ENCODE assay signal across 32 cellular contexts in the genomic region with DNA sequence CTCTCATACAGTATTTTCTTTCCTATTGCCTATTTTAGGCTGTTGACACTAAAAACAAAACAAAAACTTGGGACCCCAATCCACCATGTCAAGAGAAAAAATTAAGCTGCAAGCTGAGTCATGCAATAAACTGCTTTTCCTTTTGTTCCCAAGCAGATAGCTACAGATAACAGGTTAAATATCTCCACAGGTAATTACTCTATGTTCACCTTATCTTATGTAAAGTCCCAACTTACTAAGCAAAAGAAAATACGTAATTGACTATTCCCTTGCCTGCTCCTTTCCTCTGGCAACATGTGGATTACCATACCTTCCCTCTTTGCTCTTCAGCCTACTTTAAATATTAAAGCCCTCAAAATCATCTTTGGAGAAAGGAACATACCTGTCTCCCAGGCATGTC.
"Had no signal": no experiment of that assay in that cellular context is flagged by ENCODE, and none has a peak within 500 bp of the region (broad histone marks: within the 10 kb centered on the region; RNA-seq: fewer than 3 reads in every experiment).

No MANE protein-coding gene starts in this region.

- H3K4me1 ChIP-seq: ascending aorta, breast epithelium, colonic mucosa had no signal

- DNase-seq: activated B cell treated with CpG ODN at 0.5 μM for 24 hours; activated CD4-positive, alpha-beta memory T cell treated with anti-CD3 and anti-CD28 coated beads for 36 hours; activated CD4-positive, alpha-beta T cell treated with anti-CD3 and anti-CD28 coated beads for 48 hours; activated CD4-positive, alpha-beta T cell treated with anti-CD3 and anti-CD28 coated beads, Interleukin-2, amount 50 U/mL, for 1 hour; activated CD8-positive, alpha-beta memory T cell treated with anti-CD3 and anti-CD28 coated beads, Interleukin-2, amount 10 ng/mL, durations not matched to agents 7 days and 5 days; activated CD8-positive, alpha-beta memory T cell treated with anti-CD3 and anti-CD28 coated beads, Interleukin-2, amount 50 U/mL, for 4 hours; activated CD8-positive, alpha-beta T cell treated with anti-CD3 and anti-CD28 coated beads, Interleukin-2, amount 10 ng/mL, durations not matched to agents 7 days and 5 days; activated gamma-delta T cell; activated naive CD4-positive, alpha-beta T cell; activated naive CD4-positive, alpha-beta T cell treated with anti-CD3 and anti-CD28 coated beads, Interleukin-2, amount 10 ng/mL, durations not matched to agents 7 days and 5 days; activated naive CD8-positive, alpha-beta T cell treated with anti-CD3 and anti-CD28 coated beads, Interleukin-2, amount 10 ng/mL, durations not matched to agents 7 days and 5 days; activated T-cell treated with anti-CD3 and anti-CD28 coated beads, Interleukin-2, amount 50 U/mL, for 1 hour; activated T-cell treated with anti-CD3 and anti-CD28 coated beads, Interleukin-2, amount 50 U/mL, for 72 hours; central memory CD4-positive, alpha-beta T cell; cerebellar nuclear complex; colonic mucosa; effector CD8-positive, alpha-beta T cell; foreskin fibroblast; SW 1271; T-cell; T1000; WERI-Rb-1 had no signal

- H3K27me3 Mint-ChIP-seq: activated B cell treated with CpG ODN at 0.5 μM for 24 hours; activated CD4-positive, alpha-beta memory T cell treated with anti-CD3 and anti-CD28 coated beads for 36 hours; activated CD8-positive, alpha-beta memory T cell treated with anti-CD3 and anti-CD28 coated beads, Interleukin-2, amount 10 ng/mL, durations not matched to agents 7 days and 5 days; activated naive CD4-positive, alpha-beta T cell treated with anti-CD3 and anti-CD28 coated beads, Interleukin-2, amount 10 ng/mL, durations not matched to agents 7 days and 5 days; activated naive CD8-positive, alpha-beta T cell treated with anti-CD3 and anti-CD28 coated beads, Interleukin-2, amount 10 ng/mL, durations not matched to agents 7 days and 5 days; brain; T-cell had no signal

- H3K36me3 ChIP-seq: colonic mucosa had no signal

- H3K9me3 ChIP-seq: ascending aorta, breast epithelium, colonic mucosa had no signal

- H3K36me3 Mint-ChIP-seq: activated CD4-positive, alpha-beta memory T cell treated with anti-CD3 and anti-CD28 coated beads for 36 hours; activated naive CD4-positive, alpha-beta T cell treated with anti-CD3 and anti-CD28 coated beads, Interleukin-2, amount 10 ng/mL, durations not matched to agents 7 days and 5 days; activated naive CD4-positive, alpha-beta T cell treated with anti-CD3 and anti-CD28 coated beads, Interleukin-2, amount 50 U/mL, for 72 hours had no signal

- FAIRE-seq: frontal cortex had no signal

- H3K27me3 ChIP-seq: ascending aorta, breast epithelium, cardiac muscle cell, colonic mucosa had no signal

- ATAC-seq: activated CD4-positive, CD25-positive, alpha-beta regulatory T cell treated with anti-CD3 and anti-CD28 coated beads, Interleukin-2, amount 50 U/mL, for 24 hours; activated CD8-positive, alpha-beta memory T cell treated with anti-CD3 and anti-CD28 coated beads, Interleukin-2, amount 10 ng/mL, durations not matched to agents 7 days and 5 days; activated CD8-positive, alpha-beta T cell treated with anti-CD3 and anti-CD28 coated beads, Interleukin-2, amount 10 ng/mL, durations not matched to agents 7 days and 5 days; activated naive CD4-positive, alpha-beta T cell treated with anti-CD3 and anti-CD28 coated beads, Interleukin-2, amount 50 U/mL, for 72 hours; activated T-cell treated with anti-CD3 and anti-CD28 coated beads, Interleukin-2, amount 50 U/mL, for 72 hours; esophagus mucosa; T-cell had no signal

- H3K4me3 ChIP-seq: ascending aorta, breast epithelium, cardiac muscle cell, colonic mucosa had no signal

- H3K27ac ChIP-seq: ascending aorta, breast epithelium, cardiac muscle cell, colonic mucosa, WERI-Rb-1 had no signal

- H3K4me1 Mint-ChIP-seq: activated B cell treated with CpG ODN at 0.5 μM for 24 hours; activated CD8-positive, alpha-beta memory T cell treated with anti-CD3 and anti-CD28 coated beads, Interleukin-2, amount 10 ng/mL, durations not matched to agents 7 days and 5 days; activated naive CD4-positive, alpha-beta T cell treated with anti-CD3 and anti-CD28 coated beads, Interleukin-2, amount 10 ng/mL, durations not matched to agents 7 days and 5 days; activated naive CD8-positive, alpha-beta T cell treated with anti-CD3 and anti-CD28 coated beads, Interleukin-2, amount 10 ng/mL, durations not matched to agents 7 days and 5 days; brain; T-cell had no signal

- H3K4me3 Mint-ChIP-seq: activated B cell treated with CpG ODN at 0.5 μM for 24 hours; activated CD4-positive, alpha-beta memory T cell treated with anti-CD3 and anti-CD28 coated beads for 36 hours; activated CD8-positive, alpha-beta memory T cell treated with anti-CD3 and anti-CD28 coated beads, Interleukin-2, amount 10 ng/mL, durations not matched to agents 7 days and 5 days; activated CD8-positive, alpha-beta T cell treated with anti-CD3 and anti-CD28 coated beads, Interleukin-2, amount 10 ng/mL, durations not matched to agents 7 days and 5 days; activated naive CD4-positive, alpha-beta T cell treated with anti-CD3 and anti-CD28 coated beads, Interleukin-2, amount 10 ng/mL, durations not matched to agents 7 days and 5 days; activated naive CD8-positive, alpha-beta T cell treated with anti-CD3 and anti-CD28 coated beads, Interleukin-2, amount 10 ng/mL, durations not matched to agents 7 days and 5 days; activated T-cell treated with anti-CD3 and anti-CD28 coated beads, Interleukin-2, amount 50 U/mL, for 72 hours; brain; T-cell; T-helper 1 cell treated with Interleukin-12 subunit alpha and Interleukin-12 subunit beta and Interleukin-4 antibody, amounts not matched to agents 30 μg/mL and 1 μg/mL, for 36 hours; T-helper 2 cell treated with Interferon-gamma antibody and Interleukin-4, amounts not matched to agents 5 μg/mL and 100 μg/mL, for 36 hours had no signal

- H3K27ac Mint-ChIP-seq: activated B cell treated with CpG ODN at 0.5 μM for 24 hours; activated CD4-positive, alpha-beta memory T cell treated with anti-CD3 and anti-CD28 coated beads for 36 hours; activated CD8-positive, alpha-beta memory T cell treated with anti-CD3 and anti-CD28 coated beads, Interleukin-2, amount 10 ng/mL, durations not matched to agents 7 days and 5 days; activated CD8-positive, alpha-beta T cell treated with anti-CD3 and anti-CD28 coated beads, Interleukin-2, amount 10 ng/mL, durations not matched to agents 7 days and 5 days; activated naive CD4-positive, alpha-beta T cell treated with anti-CD3 and anti-CD28 coated beads, Interleukin-2, amount 10 ng/mL, durations not matched to agents 7 days and 5 days; activated naive CD4-positive, alpha-beta T cell treated with anti-CD3 and anti-CD28 coated beads, Interleukin-2, amount 50 U/mL, for 72 hours; activated naive CD8-positive, alpha-beta T cell treated with anti-CD3 and anti-CD28 coated beads, Interleukin-2, amount 10 ng/mL, durations not matched to agents 7 days and 5 days; activated T-cell treated with anti-CD3 and anti-CD28 coated beads, Interleukin-2, amount 50 U/mL, for 72 hours; brain; T-cell; T-helper 1 cell treated with Interleukin-12 subunit alpha and Interleukin-12 subunit beta and Interleukin-4 antibody, amounts not matched to agents 30 μg/mL and 1 μg/mL, for 36 hours; T-helper 2 cell treated with Interferon-gamma antibody and Interleukin-4, amounts not matched to agents 5 μg/mL and 100 μg/mL, for 36 hours had no signal
